In the genomic region with DNA sequence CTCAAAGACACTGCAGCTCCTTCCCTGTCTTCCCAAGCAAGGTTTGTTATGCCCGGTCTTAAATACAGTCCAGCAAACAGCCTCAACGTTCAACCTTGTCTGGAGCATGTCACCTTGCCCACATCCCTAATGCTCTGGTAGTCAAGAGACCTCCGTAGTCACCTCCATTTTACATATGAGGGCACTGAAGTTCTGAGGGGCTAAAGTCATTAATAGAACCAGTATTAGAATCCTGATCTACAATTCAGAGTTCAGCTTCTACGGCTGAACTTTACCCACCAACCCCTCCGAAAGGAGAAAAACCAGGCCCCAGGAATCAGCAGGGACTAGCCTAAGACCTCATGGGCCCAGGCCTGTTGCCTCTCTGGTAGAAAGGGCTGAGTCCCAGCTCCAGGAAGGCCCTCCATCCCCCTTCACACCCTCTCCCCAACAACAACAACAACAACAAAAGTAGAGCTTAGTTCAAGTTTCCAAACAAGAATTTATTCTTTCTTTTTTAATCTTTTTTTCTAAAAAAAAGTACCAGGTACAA, we compare ENCODE assay signal across 8 cellular contexts. TPM values are rescaled to one million over a fixed set of nuclear protein-coding genes. Genes with fewer than 3 reads are reported as not detected.
DNase-seq lines count a peak whose midpoint lies in the region; ATAC-seq and TF ChIP-seq lines count a peak whose summit lies in the region.

No MANE protein-coding gene starts in this region.

- no peaks in the 10 kb centered on the region for H3K27me3 ChIP-seq in AG04450 (ENCODE audit: control insufficient read depth, insufficient read depth, low read length)
- no peaks in the 10 kb centered on the region for H3K27me3 ChIP-seq in Loucy (ENCODE audit: insufficient read depth, low read length, poor library complexity, severe bottlenecking)

- CTCF ChIA-PET in AG04450 (lab: Charles Lee): interaction anchor here (0.6 to 1.3 kb wide), 4 partner anchors 11 to 374 kb away, joined by 3 read pairs; no protein-coding TSS in a partner anchor

- H3K9me3 Mint-ChIP-seq in naive B cell: no peaks in the 10 kb centered on the region

- peak overlapping the region; percentile 94 for H3K4me2 ChIP-seq in Loucy (ENCODE audit: low read depth, low read length, poor library complexity, severe bottlenecking)

- no peaks in the 10 kb centered on the region for H3K9me2 ChIP-seq in Loucy (replicated peaks; ENCODE audit: low read depth, low read length)

- no peaks in the 10 kb centered on the region for H3K27me3 Mint-ChIP-seq in naive B cell

- TF ChIP-seq CTCF in AG04450 (IDR thresholded peaks at IDR 0.05; ENCODE audit: low read depth, low read length) (no peak), Loucy (conservative IDR thresholded peaks at IDR 0.05; ENCODE audit: low read length) (no peak), coronary artery (IDR thresholded peaks at IDR 0.05) (no peak)

- H3K36me3 Mint-ChIP-seq in naive B cell: peaks cover 7 to 12% of the 10 kb centered on the region in 2 donors

- peak overlapping the region; percentile 94 for H3K9ac ChIP-seq in Loucy (ENCODE audit: low read depth, low read length, poor library complexity, severe bottlenecking)

- peaks cover 22% of the 10 kb centered on the region for H3K4me1 ChIP-seq in Loucy (ENCODE audit: insufficient read depth, low read length, poor library complexity, severe bottlenecking)

- DNase-seq in AG04450 (ENCODE audit: low read depth, low spot score) (no peak), coronary artery (ENCODE audit: low spot score) (no peak), naive B cell (no peak), NCI-H1694 (lab: John Stamatoyannopoulos, UW) (no peak), DMS79 (lab: John Stamatoyannopoulos, UW) (no peak), NCI-H1436 (lab: John Stamatoyannopoulos, UW) (no peak), GM19240 (ENCODE audit: insufficient read length, low spot score) (no peak)

- H3K4me3 Mint-ChIP-seq in naive B cell: peak overlapping the region; percentile 85 to 98 (median 92)

- H3K9me3 ChIP-seq in AG04450 (ENCODE audit: control insufficient read depth, insufficient read depth, low read length): no peaks in the 10 kb centered on the region; the same call in 1 of the 2 replicates
- no peaks in the 10 kb centered on the region for H3K9me3 ChIP-seq in Loucy (ENCODE audit: insufficient read depth, low read depth, low read length)

- peak in 1 of 2 donors; percentile 8 for ATAC-seq in naive B cell (ENCODE audit: low read depth in 2 of 2)

- H3K4me1 Mint-ChIP-seq in naive B cell: peaks cover 21 to 36% (median 32%) of the 10 kb centered on the region in 3 donors

- H2AFZ ChIP-seq in Loucy (ENCODE audit: low read length): no peak overlapping the region

- H3K79me2 ChIP-seq in Loucy (ENCODE audit: insufficient read depth, low read length): peaks cover 21% of the 10 kb centered on the region

- peak overlapping the region; percentile 47 for H3K27ac ChIP-seq in AG04450 (ENCODE audit: low read depth, low read length)
- peak overlapping the region; percentile 77 to 87 for H3K27ac ChIP-seq in coronary artery

- peak overlapping the region; percentile 94 to 100 (median 98) for H3K27ac Mint-ChIP-seq in naive B cell

- H3F3A ChIP-seq in Loucy (ENCODE audit: low read depth): 0 out of 2 replicates have a peak, but pooled peaks cover 4% of the 10 kb centered on the region

- peaks cover 12% of the 10 kb centered on the region; the same call in 1 of the 2 replicates for H3K36me3 ChIP-seq in Loucy (ENCODE audit: insufficient read depth, low read length)

- peak overlapping the region; percentile 52 for H3K4me3 ChIP-seq in AG04450 (ENCODE audit: low read depth, low read length)
- peak overlapping the region; percentile 94 for H3K4me3 ChIP-seq in Loucy (ENCODE audit: low read length, poor library complexity, severe bottlenecking)
- H3K4me3 ChIP-seq in coronary artery: peak overlapping the region; percentile 77

- no peaks in the 10 kb centered on the region for H4K20me1 ChIP-seq in Loucy (ENCODE audit: insufficient read depth, low read length, poor library complexity, severe bottlenecking)

- POLR2A ChIA-PET in AG04450 (lab: Yijun Ruan, JAX): interaction anchor here (0.9 to 2.3 kb wide), 5 partner anchors 8 to 32 kb away, joined by 3 to 12 read pairs (median 9); a partner anchor contains a TSS

RNA-seq across cellular contexts. Expression of a gene that starts 0.8 kb away (rescaled TPM):
- polyA plus RNA-seq in AG04450 (2011; rRNA removed) (125 and 151 TPM in 2 replicates), naive B cell (ENCODE audit: low read depth in 6 of 6) (100 to 1,000 TPM in 3 of 6 donors, 10 to 100 TPM in 3; 82.9 to 215 (median 95.8) TPM)
- polyA minus RNA-seq in AG04450 (2011; rRNA and poly(A)+ RNA removed): 73.2 and 92.5 TPM in 2 replicates

RNA-seq across cellular contexts. Expression of a gene that starts 7.3 kb away (rescaled TPM):
- 14.1 and 14.3 TPM in 2 replicates for polyA plus RNA-seq in AG04450 (2011; rRNA removed)
- polyA minus RNA-seq in AG04450 (2011; rRNA and poly(A)+ RNA removed): 17.5 and 18.8 TPM in 2 replicates
- 10 to 100 TPM; 24.8 to 31.4 (median 26.9) TPM for polyA plus RNA-seq in naive B cell (ENCODE audit: low read depth in 6 of 6)

RNA-seq across cellular contexts. Expression of a gene that starts 11.9 kb away (rescaled TPM):
- 20.4 and 24.6 TPM in 2 replicates for polyA plus RNA-seq in AG04450 (2011; rRNA removed)
- 22.0 and 22.1 TPM in 2 replicates for polyA minus RNA-seq in AG04450 (2011; rRNA and poly(A)+ RNA removed)
- polyA plus RNA-seq in naive B cell (ENCODE audit: low read depth in 6 of 6): 1 to 10 TPM in 3 of 6 donors, under 1 TPM in 3; 0.10 to 1.6 (median 0.99) TPM

RNA-seq across cellular contexts. Expression of a gene that starts 24.0 kb away (rescaled TPM):
- polyA plus RNA-seq in AG04450 (2011; rRNA removed): 8.5 and 9.1 TPM in 2 replicates
- 9.5 and 11.5 TPM in 2 replicates for polyA minus RNA-seq in AG04450 (2011; rRNA and poly(A)+ RNA removed)
- 10 to 100 TPM in 3 of 6 donors, 1 to 10 TPM in 3; 1.8 to 12.1 (median 10.5) TPM for polyA plus RNA-seq in naive B cell (ENCODE audit: low read depth in 6 of 6)

RNA-seq across cellular contexts. Expression of a gene that starts 31.3 kb away (rescaled TPM):
- polyA plus RNA-seq in AG04450 (2011; rRNA removed) (386 and 411 TPM in 2 replicates), naive B cell (ENCODE audit: low read depth in 6 of 6) (100 to 1,000 TPM; 111 to 159 (median 135) TPM)
- 515 and 594 TPM in 2 replicates for polyA minus RNA-seq in AG04450 (2011; rRNA and poly(A)+ RNA removed)
